ENCODE assay signal across 17 cellular contexts in the genomic region with DNA sequence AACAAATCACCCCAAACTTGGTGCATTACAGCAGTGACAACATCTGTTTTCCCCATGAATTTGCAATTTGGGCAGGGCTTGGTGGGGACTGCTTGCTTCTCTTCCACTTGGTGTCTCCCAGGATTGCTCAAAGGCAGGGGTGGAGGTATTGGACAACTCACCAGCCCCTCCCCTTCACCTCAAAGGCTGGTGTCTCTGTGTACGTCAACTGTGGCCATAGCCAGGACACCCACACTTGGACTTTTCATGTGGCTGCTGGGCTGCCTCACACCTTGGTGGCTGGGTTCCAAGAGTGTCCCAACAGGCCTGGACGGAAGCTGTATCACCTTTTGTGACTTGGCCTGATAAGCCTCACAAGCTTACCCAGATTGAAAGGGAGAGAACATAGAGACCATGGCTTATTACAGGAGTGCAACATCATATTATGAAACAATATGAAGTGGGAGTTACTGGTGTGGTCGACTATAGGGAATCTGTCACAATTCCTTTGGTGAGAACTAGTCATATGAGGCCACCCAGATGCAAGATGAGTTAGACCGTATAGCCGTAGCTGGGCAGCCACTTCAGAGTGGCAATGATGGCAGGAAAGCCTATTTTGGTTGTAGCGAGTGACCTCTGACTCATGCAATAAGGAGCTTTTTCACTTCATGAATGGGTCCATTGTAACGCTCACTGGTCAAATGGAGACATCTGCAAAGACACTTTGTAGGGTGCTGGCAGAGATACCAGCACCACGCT.
DNase-seq lines count a peak whose midpoint lies in the region; ATAC-seq lines count a peak whose summit lies in the region.
"Had no signal": no experiment of that assay in that cellular context is flagged by ENCODE, and none has a peak within 500 bp of the region (broad histone marks: within the 10 kb centered on the region; RNA-seq: fewer than 3 reads in every experiment).

No MANE protein-coding gene starts in this region.

- peaks cover 24 to 32% of the 10 kb centered on the region in 2 donors for H3K4me1 Mint-ChIP-seq in immature natural killer cell

- H3K9me3 Mint-ChIP-seq in immature natural killer cell = no peaks in the 10 kb centered on the region

- peak overlapping the region in 5 of 6 donors; percentile 56 to 84 (median 78) for H3K27ac Mint-ChIP-seq in immature natural killer cell
- H3K27ac Mint-ChIP-seq: type B pancreatic cell had no signal

- no peak for ATAC-seq in GM19397 (IDR thresholded peaks at IDR 0.05; ENCODE audit: unreplicated experiment)
- ATAC-seq: esophagus mucosa had no signal

- H3K36me3 Mint-ChIP-seq in immature natural killer cell = no peaks in the 10 kb centered on the region
- H3K36me3 Mint-ChIP-seq: type B pancreatic cell had no signal

- DNase-seq in DMS53 (lab: John Stamatoyannopoulos, UW) (peak; percentile 10), DMS53 treated with DMSO at 0.1 percent for 48 hours (lab: John Stamatoyannopoulos, UW; ENCODE audit: unreplicated experiment) (no peak), SK-MEL-5 (ENCODE audit: low read depth, low spot score) (peak; percentile 93), immature natural killer cell (peak; percentile 35 to 56 (median 40)), renal cortical epithelial cell (ENCODE audit: low read depth) (peak; percentile 57), NCI-H1105 (lab: John Stamatoyannopoulos, UW) (no peak)
- no peak for DNase-seq in effector CD4-positive, alpha-beta T cell
- DNase-seq: activated CD4-positive, alpha-beta T cell treated with anti-CD3 and anti-CD28 coated beads for 1 hour; activated T-cell treated with anti-CD3 and anti-CD28 coated beads for 4 hours; heart left ventricle; NCI-H1436; NCI-H345; stimulated activated CD4-positive, alpha-beta T cell treated with anti-CD3 and anti-CD28 coated beads, Interleukin-1b, Interleukin-23, amount 100 ng/mL, for 48 hours; T-helper 1 cell had no signal

- in situ Hi-C loops in SK-MEL-5 (cut with HindIII; ENCODE audit: low pct_unique_long_range_greater_than_20kb, low sequenced_read_pairs) = no loop called here

- H3K27me3 Mint-ChIP-seq in immature natural killer cell (ENCODE audit: low read depth in 3 of 3) = peaks cover 0 to 4% (median 3%) of the 10 kb centered on the region in 3 donors
- H3K27me3 Mint-ChIP-seq: type B pancreatic cell had no signal

- H3K4me3 Mint-ChIP-seq in immature natural killer cell = peak overlapping the region in 2 of 5 donors; percentile 6 to 14
- H3K4me3 Mint-ChIP-seq: type B pancreatic cell had no signal

Comparison
In these comparisons a context has a peak if more than half of its experiments do, and no peak if none do; other contexts are left out.
1. DNase-seq: peak in DMS53 (single experiment), SK-MEL-5 (single experiment), immature natural killer cell (3 of 3) and renal cortical epithelial cell (single experiment); none in DMS53 treated with DMSO at 0.1 percent for 48 hours (single experiment), NCI-H1105 (single experiment) and effector CD4-positive, alpha-beta T cell (single experiment).